Comparison of ENCODE assay signal across 9 cellular contexts in the genomic region with DNA sequence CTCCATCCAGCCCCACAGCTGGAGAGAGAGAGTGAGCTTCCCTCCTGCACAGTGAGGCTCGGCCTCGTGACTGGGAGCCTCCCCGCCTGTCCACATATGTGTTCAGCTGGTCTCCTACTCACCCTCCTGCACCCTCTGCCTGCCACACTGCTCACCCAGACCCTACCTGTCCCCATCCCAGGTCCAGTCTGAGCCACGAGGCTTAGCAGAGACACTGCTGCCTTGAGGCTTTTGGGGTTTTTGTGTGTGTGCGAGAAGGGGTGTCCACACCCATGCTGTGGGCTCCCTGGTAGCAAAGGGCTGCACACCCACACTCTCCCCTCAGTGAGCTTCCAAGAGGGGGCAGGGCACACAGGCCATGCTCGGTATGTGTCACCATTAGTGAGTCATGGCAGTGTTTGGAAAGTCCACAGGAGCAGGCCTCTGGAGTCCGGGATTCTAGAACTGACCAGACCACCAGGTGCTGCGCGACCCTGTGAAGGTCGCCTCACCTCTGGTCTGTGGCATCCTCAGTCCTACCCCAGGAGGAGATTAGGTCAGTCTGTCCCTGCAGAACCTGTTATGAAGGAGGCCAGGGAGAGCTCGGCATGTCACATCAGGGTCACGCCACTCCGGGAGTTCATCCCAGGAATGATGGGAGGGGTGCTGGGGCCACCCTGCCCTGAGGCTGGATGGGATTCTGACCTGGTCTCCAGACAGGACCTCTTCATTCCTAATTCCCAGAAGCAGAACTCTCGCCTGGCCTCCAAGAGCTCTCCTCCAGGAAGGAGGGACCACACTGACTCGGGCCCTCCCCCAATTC. TPM values are rescaled to one million over a fixed set of nuclear protein-coding genes. Genes with fewer than 3 reads are reported as not detected.
DNase-seq lines count a peak whose midpoint lies in the region; ATAC-seq and TF ChIP-seq lines count a peak whose summit lies in the region.
"Had no signal": no experiment of that assay in that cellular context is flagged by ENCODE, and none has a peak within 500 bp of the region (broad histone marks: within the 10 kb centered on the region; RNA-seq: fewer than 3 reads in every experiment).

No MANE protein-coding gene starts in this region.

- no peak overlapping the region for H2BK12ac ChIP-seq in neuronal stem cell (ENCODE audit: low read length)

- H2BK120ac ChIP-seq in neuronal stem cell (ENCODE audit: low read depth, low read length) = no peak overlapping the region

- H3K9me3 ChIP-seq in neuronal stem cell (replicated peaks in 1 of 2; ENCODE audit: control insufficient read depth in 2 of 2, insufficient read depth in 1 of 2, low read depth in 1 of 2, low read length in 2 of 2) = no peaks in the 10 kb centered on the region
- no peaks in the 10 kb centered on the region for H3K9me3 ChIP-seq in HAP-1

- H2AK5ac ChIP-seq in neuronal stem cell (ENCODE audit: low read depth, low read length) = peak overlapping the region; percentile 20

- POLR2A ChIA-PET in RWPE1 (lab: Yijun Ruan, JAX; ENCODE audit: low non-redundant PET) = no interaction called here

- peak overlapping the region; percentile 28 for H2BK15ac ChIP-seq in neuronal stem cell (ENCODE audit: low read length)

- peaks cover 0 to 12% (median 2%) of the 10 kb centered on the region in 3 experiments for H3K27me3 ChIP-seq in neuronal stem cell (ENCODE audit: control insufficient read depth in 3 of 3, insufficient read depth in 3 of 3, low read depth in 1 of 3, low read length in 3 of 3)
- no peaks in the 10 kb centered on the region for H3K27me3 ChIP-seq in HAP-1 (ENCODE audit: low read depth)

- H3K9ac ChIP-seq in neuronal stem cell (ENCODE audit: low read depth, low read length, poor library complexity) = peak overlapping the region; percentile 61

- ATAC-seq in esophagus mucosa = peak; percentile 47

- peak overlapping the region; percentile 51 for H2AFZ ChIP-seq in neuronal stem cell (ENCODE audit: low read length)

- peak overlapping the region; percentile 42 for H3K4ac ChIP-seq in neuronal stem cell (ENCODE audit: low read length)

- CTCF ChIA-PET in RWPE1 (lab: Yijun Ruan, JAX) = no interaction called here

- H3K4me3 ChIP-seq in neuronal stem cell (ENCODE audit: low read length in 2 of 2) (no peak overlapping the region), HAP-1 (no peak overlapping the region)

- H3K18ac ChIP-seq in neuronal stem cell (ENCODE audit: low read length) = peak overlapping the region; percentile 79

- H3K27ac ChIP-seq in RWPE1 (peak overlapping the region; percentile 36; the same call in 1 of the 2 replicates), neuronal stem cell (replicated peaks; ENCODE audit: low read length) (no peak overlapping the region)

- H3K4me1 ChIP-seq in neuronal stem cell (ENCODE audit: control insufficient read depth in 2 of 2, insufficient read depth in 1 of 2, low read depth in 1 of 2, low read length in 2 of 2) (peaks cover 14 to 19% of the 10 kb centered on the region in 2 donors), HAP-1 (no peaks in the 10 kb centered on the region)

- H2BK5ac ChIP-seq in neuronal stem cell (ENCODE audit: low read length) = peak overlapping the region; percentile 22

- H3K23ac ChIP-seq in neuronal stem cell (ENCODE audit: low read depth, low read length, poor library complexity) = no peak overlapping the region

- H4K91ac ChIP-seq in neuronal stem cell (ENCODE audit: low read depth, low read length, poor library complexity) = no peak overlapping the region

- no peaks in the 10 kb centered on the region for H3K36me3 ChIP-seq in neuronal stem cell (replicated peaks in 1 of 2; ENCODE audit: control insufficient read depth in 2 of 2, insufficient read depth in 2 of 2, low read length in 2 of 2)
- H3K36me3 ChIP-seq in HAP-1 (replicated peaks) = no peaks in the 10 kb centered on the region

- no peaks in the 10 kb centered on the region for H3K79me1 ChIP-seq in neuronal stem cell (ENCODE audit: low read depth, low read length)

- no CpG with 5 or more reads among the region's 15 CpGs for WGBS in neuronal stem cell (ENCODE audit: extremely low coverage in 2 of 2, insufficient read length in 2 of 2, insufficient replicate concordance in 1 of 2), 2 donors

- peak overlapping the region; percentile 42 for H3K14ac ChIP-seq in neuronal stem cell (ENCODE audit: low read length)

- no peak for TF ChIP-seq CTCF in RWPE1 (conservative IDR thresholded peaks at IDR 0.05; ENCODE audit: low read depth)

- H4K8ac ChIP-seq in neuronal stem cell (ENCODE audit: low read depth, low read length) = no peak overlapping the region

- peak; percentile 81 for DNase-seq in Daoy (ENCODE audit: low read depth)
- DNase-seq in RWPE1 (ENCODE audit: low spot score) = no peak
- no peak for DNase-seq in neuronal stem cell (ENCODE audit: low spot score)
- DNase-seq in HAP-1 (ENCODE audit: low spot score in 2 of 2) = no peak
- DNase-seq in NCI-H1105 (lab: John Stamatoyannopoulos, UW) = no peak
- no peak for DNase-seq in NCI-H2029 (lab: John Stamatoyannopoulos, UW)
- no peak for DNase-seq in SHP77 treated with DMSO at 0.1 percent for 48 hours (lab: John Stamatoyannopoulos, UW)
- DNase-seq: anterior cingulate cortex had no signal

- no peak overlapping the region for H3K4me2 ChIP-seq in neuronal stem cell (ENCODE audit: insufficient read depth, low read length, poor library complexity, severe bottlenecking)

- in situ Hi-C loops in HAP-1 (cut with MboI; ENCODE audit: low sequenced_read_pairs) = no loop called here

RNA-seq across cellular contexts. Expression of a gene that starts 39.9 kb away (rescaled TPM):
- 27.6 and 39.4 TPM in 2 replicates for total RNA-seq in Daoy (2014; rRNA removed; shearing (Covaris generic))
- 3.7 TPM for total RNA-seq in esophagus mucosa
- 0.57 TPM for polyA plus RNA-seq in neuronal stem cell (2013, experiment 1 of 2)
- 0.79 TPM for polyA plus RNA-seq in neuronal stem cell (2013, experiment 2 of 2)
